ENCODE assay signal across 9 cellular contexts in the genomic region with DNA sequence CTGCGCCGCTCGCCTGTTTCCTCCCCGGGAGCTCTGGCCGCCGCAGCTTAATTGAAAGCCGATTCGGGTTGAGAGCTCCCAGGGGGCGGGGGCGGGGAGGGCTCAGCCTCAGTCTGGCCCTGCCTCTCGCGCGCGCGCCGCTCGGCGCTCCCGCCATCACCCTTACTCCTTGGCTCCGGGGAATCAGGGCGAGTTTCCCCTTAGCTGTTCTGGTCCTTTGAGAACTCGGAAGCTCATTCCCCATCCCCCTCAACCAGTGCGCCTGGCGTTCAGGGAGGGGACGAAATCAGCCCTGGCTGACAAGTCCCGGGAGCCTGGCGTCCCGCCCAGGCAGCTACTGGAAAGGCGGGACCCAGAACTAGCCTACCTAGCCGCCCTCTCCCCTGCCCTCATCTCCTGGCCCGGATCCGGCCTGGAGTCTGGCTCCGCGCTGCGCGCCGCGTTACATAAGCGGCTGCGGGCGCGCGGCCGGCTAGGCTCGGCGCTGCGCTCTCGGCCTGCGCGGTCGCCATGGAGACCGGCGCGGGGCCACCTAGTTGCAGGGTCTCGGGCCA. TPM values are rescaled to one million over a fixed set of nuclear protein-coding genes. Genes with fewer than 3 reads are reported as not detected.
DNase-seq lines count a peak whose midpoint lies in the region; ATAC-seq and TF ChIP-seq lines count a peak whose summit lies in the region.
"Had no signal": no experiment of that assay in that cellular context is flagged by ENCODE, and none has a peak within 500 bp of the region (broad histone marks: within the 10 kb centered on the region; RNA-seq: fewer than 3 reads in every experiment).

No MANE protein-coding gene starts in this region.

- no peaks in the 10 kb centered on the region for H3K36me3 Mint-ChIP-seq in endothelial cell (ENCODE audit: low read depth, unreplicated experiment)

- peaks cover 41% of the 10 kb centered on the region for H3K27me3 Mint-ChIP-seq in endothelial cell (ENCODE audit: unreplicated experiment)

- H3K36me3 ChIP-seq in left lung = no peaks in the 10 kb centered on the region

- no peak for TF ChIP-seq CTCF in endothelial cell (IDR thresholded peaks at IDR 0.05; ENCODE audit: unreplicated experiment)
- no peak for TF ChIP-seq CTCF in left lung (IDR thresholded peaks at IDR 0.05)

- peaks cover 31% of the 10 kb centered on the region for H3K27me3 ChIP-seq in layer of hippocampus (ENCODE audit: control insufficient read depth, insufficient read depth, low read length)
- peaks cover 54 to 93% of the 10 kb centered on the region in 2 donors for H3K27me3 ChIP-seq in left lung

- H3K4me3 ChIP-seq in left lung = no peak overlapping the region

- H3K9me3 ChIP-seq in left lung = no peaks in the 10 kb centered on the region

- DNase-seq in D341Med (ENCODE audit: low spot score) = peak; percentile 92
- DNase-seq in NCI-H146 (lab: John Stamatoyannopoulos, UW) = peak; percentile 84
- DNase-seq in epidermal melanocyte (ENCODE audit: insufficient read length, low spot score) = no peak
- no peak for DNase-seq in endothelial cell (ENCODE audit: low spot score)
- no peak for DNase-seq in left lung
- no peak for DNase-seq in stimulated activated CD4-positive, alpha-beta T cell treated with anti-CD3 and anti-CD28 coated beads, Interleukin-1b, Interleukin-23, amount 100 ng/mL, for 48 hours

- H3K4me1 ChIP-seq in left lung = peaks cover 0 to 4% of the 10 kb centered on the region in 2 donors

- H3K27ac ChIP-seq in layer of hippocampus (ENCODE audit: low read depth, low read length) = peak overlapping the region; percentile 27
- no peak overlapping the region for H3K27ac ChIP-seq in left lung

- ATAC-seq in SK-N-SH treated with all-trans-retinoic acid at 6 μM for 48 hours (peak; percentile 40), left lung (no peak)

- no peaks in the 10 kb centered on the region for H3K4me1 Mint-ChIP-seq in endothelial cell (ENCODE audit: unreplicated experiment)
- H3K4me1 Mint-ChIP-seq: central memory CD8-positive, alpha-beta T cell had no signal

- no peaks in the 10 kb centered on the region for H3K9me3 Mint-ChIP-seq in endothelial cell (ENCODE audit: unreplicated experiment)
- H3K9me3 Mint-ChIP-seq: central memory CD8-positive, alpha-beta T cell had no signal

- no peak overlapping the region for H3K27ac Mint-ChIP-seq in endothelial cell (ENCODE audit: unreplicated experiment)

- intact Hi-C loops in left lung (cut with DNase I) = no loop called here

- no peak overlapping the region for H3K4me3 Mint-ChIP-seq in endothelial cell (ENCODE audit: unreplicated experiment)
- H3K4me3 Mint-ChIP-seq: central memory CD8-positive, alpha-beta T cell had no signal

TF ChIP-seq in SK-N-SH treated with all-trans-retinoic acid at 6 μM for 48 hours, 23 proteins besides CTCF, POLR2A, EP300 and RAD21:
- TF ChIP-seq BACH2 (CRISPR knock-in tag; IDR thresholded peaks at IDR 0.05; ENCODE audit: borderline replicate concordance) = no peak
- no peak for TF ChIP-seq CSDC2 (CRISPR knock-in tag; IDR thresholded peaks at IDR 0.05)
- no peak for TF ChIP-seq ZFP30 (CRISPR knock-in tag; IDR thresholded peaks at IDR 0.05)
- TF ChIP-seq SNAI2 (CRISPR knock-in tag; IDR thresholded peaks at IDR 0.05) = no peak
- TF ChIP-seq, protein P1, sequence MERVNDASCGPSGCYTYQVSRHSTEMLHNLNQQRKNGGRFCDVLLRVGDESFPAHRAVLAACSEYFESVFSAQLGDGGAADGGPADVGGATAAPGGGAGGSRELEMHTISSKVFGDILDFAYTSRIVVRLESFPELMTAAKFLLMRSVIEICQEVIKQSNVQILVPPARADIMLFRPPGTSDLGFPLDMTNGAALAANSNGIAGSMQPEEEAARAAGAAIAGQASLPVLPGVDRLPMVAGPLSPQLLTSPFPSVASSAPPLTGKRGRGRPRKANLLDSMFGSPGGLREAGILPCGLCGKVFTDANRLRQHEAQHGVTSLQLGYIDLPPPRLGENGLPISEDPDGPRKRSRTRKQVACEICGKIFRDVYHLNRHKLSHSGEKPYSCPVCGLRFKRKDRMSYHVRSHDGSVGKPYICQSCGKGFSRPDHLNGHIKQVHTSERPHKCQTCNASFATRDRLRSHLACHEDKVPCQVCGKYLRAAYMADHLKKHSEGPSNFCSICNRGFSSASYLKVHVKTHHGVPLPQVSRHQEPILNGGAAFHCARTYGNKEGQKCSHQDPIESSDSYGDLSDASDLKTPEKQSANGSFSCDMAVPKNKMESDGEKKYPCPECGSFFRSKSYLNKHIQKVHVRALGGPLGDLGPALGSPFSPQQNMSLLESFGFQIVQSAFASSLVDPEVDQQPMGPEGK (CRISPR knock-in tag; IDR thresholded peaks at IDR 0.05; ENCODE audit: borderline replicate concordance) = no peak
- TF ChIP-seq, protein P2, sequence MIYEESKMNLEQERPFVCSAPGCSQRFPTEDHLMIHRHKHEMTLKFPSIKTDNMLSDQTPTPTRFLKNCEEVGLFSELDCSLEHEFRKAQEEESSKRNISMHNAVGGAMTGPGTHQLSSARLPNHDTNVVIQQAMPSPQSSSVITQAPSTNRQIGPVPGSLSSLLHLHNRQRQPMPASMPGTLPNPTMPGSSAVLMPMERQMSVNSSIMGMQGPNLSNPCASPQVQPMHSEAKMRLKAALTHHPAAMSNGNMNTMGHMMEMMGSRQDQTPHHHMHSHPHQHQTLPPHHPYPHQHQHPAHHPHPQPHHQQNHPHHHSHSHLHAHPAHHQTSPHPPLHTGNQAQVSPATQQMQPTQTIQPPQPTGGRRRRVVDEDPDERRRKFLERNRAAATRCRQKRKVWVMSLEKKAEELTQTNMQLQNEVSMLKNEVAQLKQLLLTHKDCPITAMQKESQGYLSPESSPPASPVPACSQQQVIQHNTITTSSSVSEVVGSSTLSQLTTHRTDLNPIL (CRISPR knock-in tag; IDR thresholded peaks at IDR 0.05; ENCODE audit: low read depth) = no peak
- TF ChIP-seq GLIS3 (CRISPR knock-in tag; IDR thresholded peaks at IDR 0.05) = no peak
- TF ChIP-seq ISL1 (CRISPR knock-in tag; IDR thresholded peaks at IDR 0.05) = no peak
- TF ChIP-seq TOX (CRISPR knock-in tag; IDR thresholded peaks at IDR 0.05; ENCODE audit: borderline replicate concordance) = no peak

RNA-seq across cellular contexts. Expression of a gene that starts 2.8 kb away (rescaled TPM):
- 8.8 TPM for total RNA-seq in endothelial cell (ENCODE audit: unreplicated experiment)
- total RNA-seq in left lung = 1 to 10 TPM in 1 of 2 donors, under 1 TPM in 1; 0.71 to 1.5 TPM

RNA-seq across cellular contexts. Expression of a gene that starts 23.1 kb away (rescaled TPM):
- total RNA-seq in endothelial cell (ENCODE audit: unreplicated experiment) (9.7 TPM), left lung (10 to 100 TPM in 1 of 2 donors, 1 to 10 TPM in 1; 2.5 to 25.8 TPM)

RNA-seq across cellular contexts. Expression of a gene that starts 58.0 kb away (rescaled TPM):
- total RNA-seq in endothelial cell (ENCODE audit: unreplicated experiment) = 34.9 TPM
- total RNA-seq in left lung = 10 to 100 TPM; 20.6 to 23.8 TPM

RNA-seq across cellular contexts. Expression of a gene that starts 59.8 kb away (rescaled TPM):
- 22.9 TPM for total RNA-seq in endothelial cell (ENCODE audit: unreplicated experiment)
- 10 to 100 TPM; 15.3 to 23.3 TPM for total RNA-seq in left lung

Comparison
In these comparisons a context has a peak if more than half of its experiments do, and no peak if none do; other contexts are left out.
1. DNase-seq: peak in D341Med (single experiment) and NCI-H146 (single experiment); none in epidermal melanocyte (single experiment), endothelial cell (single experiment), left lung (0 of 2) and stimulated activated CD4-positive, alpha-beta T cell treated with anti-CD3 and anti-CD28 coated beads, Interleukin-1b, Interleukin-23, amount 100 ng/mL, for 48 hours (single experiment).